ENCODE assay signal across 15 cellular contexts in genomic region chr5:180008433-180008832, GRCh38.
A peak's percentile ranks its signal among the peaks of the same experiment; 100 is the strongest.
DNase-seq lines count a peak whose midpoint lies in the region; ATAC-seq and TF ChIP-seq lines count a peak whose summit lies in the region.
"Had no signal": no experiment of that assay in that cellular context is flagged by ENCODE, and none has a peak within 500 bp of the region (broad histone marks: within the 10 kb centered on the region; RNA-seq: fewer than 3 reads in every experiment).

No MANE protein-coding gene starts in this region.

- H3K27me3 Mint-ChIP-seq in CD14-positive monocyte (ENCODE audit: low read depth in 3 of 3) (no peaks in the 10 kb centered on the region), chondrocyte (ENCODE audit: low read depth) (no peaks in the 10 kb centered on the region)
- H3K27me3 Mint-ChIP-seq in natural killer cell treated with Interleukin-12 subunit alpha and Interleukin-12 subunit beta and Interleukin-15 and Interleukin-18, amount 100 ng/mL, for 72 hours: no peaks in the 10 kb centered on the region
- H3K27me3 Mint-ChIP-seq in naive thymus-derived CD4-positive, alpha-beta T cell: no peaks in the 10 kb centered on the region

- peaks cover 58% of the 10 kb centered on the region for H3K4me1 ChIP-seq in Loucy (ENCODE audit: insufficient read depth, low read length, poor library complexity, severe bottlenecking)
- H3K4me1 ChIP-seq in naive thymus-derived CD4-positive, alpha-beta T cell (ENCODE audit: control insufficient read depth in 2 of 2, insufficient read depth in 2 of 2, low read length in 2 of 2): peaks cover 0 to 6% of the 10 kb centered on the region in 2 donors

- H4K20me1 ChIP-seq in Loucy (ENCODE audit: insufficient read depth, low read length, poor library complexity, severe bottlenecking): no peaks in the 10 kb centered on the region

- TF ChIP-seq CTCF in CD14-positive monocyte (IDR thresholded peaks at IDR 0.05) (no peak), Loucy (conservative IDR thresholded peaks at IDR 0.05; ENCODE audit: low read length) (no peak), chondrocyte (IDR thresholded peaks at IDR 0.05) (no peak)

- peak overlapping the region; percentile 85 for H3K9ac ChIP-seq in Loucy (ENCODE audit: low read depth, low read length, poor library complexity, severe bottlenecking)

- CTCF ChIA-PET in naive thymus-derived CD4-positive, alpha-beta T cell (lab: Charles Lee): no interaction called here

- no peak overlapping the region for H2AFZ ChIP-seq in Loucy (ENCODE audit: low read length)

- no peak overlapping the region for H3K27ac ChIP-seq in naive thymus-derived CD4-positive, alpha-beta T cell (ENCODE audit: low read depth, low read length)

- H3K4me2 ChIP-seq in Loucy (ENCODE audit: low read depth, low read length, poor library complexity, severe bottlenecking): peak overlapping the region; percentile 93

- H3K9me3 Mint-ChIP-seq in CD14-positive monocyte (no peaks in the 10 kb centered on the region), chondrocyte (ENCODE audit: low read depth) (no peaks in the 10 kb centered on the region)
- H3K9me3 Mint-ChIP-seq in natural killer cell treated with Interleukin-12 subunit alpha and Interleukin-12 subunit beta and Interleukin-15 and Interleukin-18, amount 100 ng/mL, for 72 hours: no peaks in the 10 kb centered on the region
- no peaks in the 10 kb centered on the region for H3K9me3 Mint-ChIP-seq in naive thymus-derived CD4-positive, alpha-beta T cell

- intact Hi-C loops in CD14-positive monocyte (cut with micrococcal nuclease): no loop called here
- intact Hi-C loops in naive thymus-derived CD4-positive, alpha-beta T cell (cut with micrococcal nuclease): no loop called here

- H3F3A ChIP-seq in Loucy (ENCODE audit: low read depth): 0 out of 2 replicates have a peak, but pooled peaks cover 2% of the 10 kb centered on the region

- no peaks in the 10 kb centered on the region for H3K27me3 ChIP-seq in Loucy (ENCODE audit: insufficient read depth, low read length, poor library complexity, severe bottlenecking)
- H3K27me3 ChIP-seq in naive thymus-derived CD4-positive, alpha-beta T cell (ENCODE audit: control insufficient read depth in 2 of 2, insufficient read depth in 2 of 2, low read length in 2 of 2): no peaks in the 10 kb centered on the region

- ATAC-seq in natural killer cell treated with Interleukin-12 subunit alpha and Interleukin-12 subunit beta and Interleukin-15 and Interleukin-18, amount 100 ng/mL, for 72 hours: no peak
- ATAC-seq in naive thymus-derived CD4-positive, alpha-beta T cell: no peak

- H3K36me3 Mint-ChIP-seq in CD14-positive monocyte (peaks cover 52 to 77% of the 10 kb centered on the region in 2 donors), chondrocyte (ENCODE audit: low read depth) (peaks cover 14% of the 10 kb centered on the region)
- no peaks in the 10 kb centered on the region for H3K36me3 Mint-ChIP-seq in natural killer cell treated with Interleukin-12 subunit alpha and Interleukin-12 subunit beta and Interleukin-15 and Interleukin-18, amount 100 ng/mL, for 72 hours
- H3K36me3 Mint-ChIP-seq in naive thymus-derived CD4-positive, alpha-beta T cell: peaks cover 0 to 40% (median 6%) of the 10 kb centered on the region in 5 donors

- DNase-seq in CD14-positive monocyte (ENCODE audit: low spot score): no peak
- no peak for DNase-seq in chondrocyte (ENCODE audit: low spot score)
- DNase-seq in natural killer cell treated with Interleukin-12 subunit alpha and Interleukin-12 subunit beta and Interleukin-15 and Interleukin-18, amount 100 ng/mL, for 72 hours (ENCODE audit: low spot score): no peak
- DNase-seq in activated CD4-positive, alpha-beta T cell treated with anti-CD3 and anti-CD28 coated beads for 1 hour: no peak
- no peak for DNase-seq in naive thymus-derived CD4-positive, alpha-beta T cell
- no peak for DNase-seq in NCI-H446 (lab: John Stamatoyannopoulos, UW)
- DNase-seq in NCI-H1417 treated with DMSO at 0.1 percent for 48 hours (lab: John Stamatoyannopoulos, UW): no peak
- DNase-seq: COR-L47, GOT3, NCI-H1092, NCI-H1694 treated with DMSO at 0.1 percent for 48 hours, NCI-H226, NCI-H526 treated with DMSO at 0.1 percent for 48 hours, SHP77 had no signal

- peaks cover 18% of the 10 kb centered on the region; the same call in 1 of the 2 replicates for H3K36me3 ChIP-seq in Loucy (ENCODE audit: insufficient read depth, low read length)
- no peaks in the 10 kb centered on the region for H3K36me3 ChIP-seq in naive thymus-derived CD4-positive, alpha-beta T cell (ENCODE audit: control insufficient read depth in 2 of 3, insufficient read depth in 3 of 3, low read length in 3 of 3)

- peaks cover 25% of the 10 kb centered on the region for H3K4me1 Mint-ChIP-seq in CD14-positive monocyte
- H3K4me1 Mint-ChIP-seq in chondrocyte (ENCODE audit: low read depth): peaks cover 20% of the 10 kb centered on the region
- H3K4me1 Mint-ChIP-seq in natural killer cell treated with Interleukin-12 subunit alpha and Interleukin-12 subunit beta and Interleukin-15 and Interleukin-18, amount 100 ng/mL, for 72 hours (ENCODE audit: low read depth in 2 of 2): peaks cover 31 to 41% of the 10 kb centered on the region in 2 donors
- H3K4me1 Mint-ChIP-seq in naive thymus-derived CD4-positive, alpha-beta T cell: peaks cover 0 to 21% (median 4%) of the 10 kb centered on the region in 7 donors

- H3K79me2 ChIP-seq in Loucy (ENCODE audit: insufficient read depth, low read length): peaks cover 39% of the 10 kb centered on the region

- H3K4me3 ChIP-seq in Loucy (ENCODE audit: low read length, poor library complexity, severe bottlenecking): peak overlapping the region; percentile 62
- H3K4me3 ChIP-seq in naive thymus-derived CD4-positive, alpha-beta T cell (ENCODE audit: low read length): no peak overlapping the region

- no peaks in the 10 kb centered on the region for H3K9me2 ChIP-seq in Loucy (replicated peaks; ENCODE audit: low read depth, low read length)

- H3K27ac Mint-ChIP-seq in CD14-positive monocyte (peak overlapping the region; percentile 15 to 75 (median 38)), chondrocyte (ENCODE audit: unreplicated experiment) (peak overlapping the region; percentile 38)
- peak overlapping the region; percentile 85 to 88 for H3K27ac Mint-ChIP-seq in natural killer cell treated with Interleukin-12 subunit alpha and Interleukin-12 subunit beta and Interleukin-15 and Interleukin-18, amount 100 ng/mL, for 72 hours
- peak overlapping the region in 1 of 9 donors; percentile 26 for H3K27ac Mint-ChIP-seq in naive thymus-derived CD4-positive, alpha-beta T cell

- H3K9me3 ChIP-seq in Loucy (ENCODE audit: insufficient read depth, low read depth, low read length): no peaks in the 10 kb centered on the region
- H3K9me3 ChIP-seq in naive thymus-derived CD4-positive, alpha-beta T cell (ENCODE audit: control insufficient read depth in 2 of 3, low read length in 3 of 3): no peaks in the 10 kb centered on the region

- H3K4me3 Mint-ChIP-seq in CD14-positive monocyte: no peak overlapping the region
- H3K4me3 Mint-ChIP-seq in chondrocyte (ENCODE audit: unreplicated experiment): no peak overlapping the region
- peak overlapping the region; percentile 76 for H3K4me3 Mint-ChIP-seq in natural killer cell treated with Interleukin-12 subunit alpha and Interleukin-12 subunit beta and Interleukin-15 and Interleukin-18, amount 100 ng/mL, for 72 hours
- no peak overlapping the region for H3K4me3 Mint-ChIP-seq in naive thymus-derived CD4-positive, alpha-beta T cell

- POLR2A ChIA-PET in naive thymus-derived CD4-positive, alpha-beta T cell (lab: Charles Lee): no interaction called here
